ENCODE assay signal across 15 cellular contexts in genomic region chr4:138647433-138647832, GRCh38.
"Had no signal": no experiment of that assay in that cellular context is flagged by ENCODE, and none has a peak within 500 bp of the region (broad histone marks: within the 10 kb centered on the region; RNA-seq: fewer than 3 reads in every experiment).

No MANE protein-coding gene starts in this region.

- ATAC-seq: activated CD8-positive, alpha-beta T cell treated with anti-CD3 and anti-CD28 coated beads, Interleukin-2, amount 10 ng/mL, durations not matched to agents 7 days and 5 days; body of pancreas; right cardiac atrium had no signal

- H3K9me3 ChIP-seq: body of pancreas, tibial artery had no signal

- H3K27ac ChIP-seq: body of pancreas, tibial artery had no signal

- H3K27me3 ChIP-seq: body of pancreas, tibial artery had no signal

- H3K4me3 ChIP-seq: body of pancreas, tibial artery had no signal

- H3K36me3 ChIP-seq: tibial artery had no signal

- DNase-seq: activated CD4-positive, alpha-beta T cell treated with anti-CD3 and anti-CD28 coated beads for 48 hours; activated CD8-positive, alpha-beta memory T cell treated with anti-CD3 and anti-CD28 coated beads, Interleukin-2, amount 50 U/mL, for 48 hours; activated CD8-positive, alpha-beta T cell treated with anti-CD3 and anti-CD28 coated beads, Interleukin-2, amount 10 ng/mL, durations not matched to agents 7 days and 5 days; activated naive CD8-positive, alpha-beta T cell treated with anti-CD3 and anti-CD28 coated beads for 36 hours; amygdala; body of pancreas; cortex of kidney; effector CD8-positive, alpha-beta T cell; foreskin fibroblast; hippocampal formation; right cardiac atrium; small intestine; stimulated activated CD4-positive, alpha-beta T cell treated with anti-CD3 and anti-CD28 coated beads, Interleukin-4, amount 100 ng/mL, for 24 hours; stimulated activated naive CD4-positive, alpha-beta T cell; tibial artery had no signal

- H3K4me1 ChIP-seq: body of pancreas had no signal
